Comparison of ENCODE assay signal across 1 cellular context in genomic region chr4:190017357-190018200, GRCh38.
TF ChIP-seq lines count a peak whose summit lies in the region.

No MANE protein-coding gene starts in this region.

TF ChIP-seq in H1, 55 proteins besides CTCF, POLR2A, EP300 and RAD21:
- TF ChIP-seq BACH1 (IDR thresholded peaks at IDR 0.05; ENCODE audit: low read length) (no peak), SUZ12 (IDR thresholded peaks at IDR 0.05; ENCODE audit: low read length) (peak; percentile 95), SP2 (IDR thresholded peaks at IDR 0.05; ENCODE audit: low read length) (no peak), HDAC2 (IDR thresholded peaks at IDR 0.05; ENCODE audit: borderline replicate concordance in 1 of 2, low read depth in 2 of 2, low read length in 2 of 2) (no peak), RNF2 (IDR thresholded peaks at IDR 0.05; ENCODE audit: borderline replicate concordance, low read depth, low read length, missing control alignments, poor library complexity, severe bottlenecking) (peak; percentile 89), ASH2L (IDR thresholded peaks at IDR 0.05; ENCODE audit: low read length) (peak; percentile 21), GABPA (IDR thresholded peaks at IDR 0.05; ENCODE audit: borderline replicate concordance, insufficient read depth, low read length) (0 out of 2 replicates have a peak, but pooled peaks have one; percentile 53), KDM4A (IDR thresholded peaks at IDR 0.05; ENCODE audit: low read depth, low read length, severe bottlenecking) (peak; percentile 71), CTBP2 (IDR thresholded peaks at IDR 0.05; ENCODE audit: borderline replicate concordance, insufficient read depth, insufficient read length, low read length) (peak; percentile 42), E2F6 (IDR thresholded peaks at IDR 0.05) (no peak), EZH2 (IDR thresholded peaks at IDR 0.05; ENCODE audit: low read depth, low read length, severe bottlenecking) (peak; percentile 89)
